Comparison of ENCODE assay signal across 8 cellular contexts in the genomic region with DNA sequence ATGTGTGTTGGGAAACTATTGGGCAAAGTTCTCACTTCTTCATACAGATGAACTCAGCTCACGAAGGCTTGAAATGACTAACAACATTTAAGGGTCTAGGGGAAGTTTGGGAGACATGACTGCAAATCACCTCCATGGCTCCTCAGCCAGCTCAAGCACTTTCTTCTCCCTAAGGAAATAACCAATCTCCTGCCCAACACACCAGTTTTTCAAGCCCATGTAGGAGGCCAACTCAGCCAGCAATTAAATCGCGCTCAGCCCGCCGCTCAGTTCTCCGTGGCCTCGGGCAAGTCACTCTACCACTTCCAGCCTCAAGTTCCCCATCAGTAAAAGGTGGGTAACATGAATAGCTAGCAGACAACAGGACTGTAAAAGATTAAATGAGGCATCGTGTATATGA. TPM values are rescaled to one million over a fixed set of nuclear protein-coding genes. Genes with fewer than 3 reads are reported as not detected.
A peak's percentile ranks its signal among the peaks of the same experiment; 100 is the strongest.
DNase-seq lines count a peak whose midpoint lies in the region; ATAC-seq and TF ChIP-seq lines count a peak whose summit lies in the region.

No MANE protein-coding gene starts in this region.

- peak; percentile 73 for DNase-seq in activated CD8-positive, alpha-beta memory T cell treated with anti-CD3 and anti-CD28 coated beads, Interleukin-2, amount 50 U/mL, for 48 hours
- no peak for DNase-seq in activated CD8-positive, alpha-beta memory T cell treated with anti-CD3 and anti-CD28 coated beads for 24 hours
- DNase-seq in RKO (ENCODE audit: low spot score) (peak; percentile 62), endothelial cell (ENCODE audit: low spot score) (no peak), osteoblast (ENCODE audit: insufficient read length, low spot score, missing footprints) (peak; percentile 62), mesenteric fat pad (ENCODE audit: low spot score) (no peak)

- H3K4me3 ChIP-seq in osteoblast (ENCODE audit: insufficient read depth, low read length), result peak overlapping the region; percentile 83

- peaks cover 42% of the 10 kb centered on the region for H4K20me1 ChIP-seq in osteoblast (ENCODE audit: insufficient read depth, low read length)

- H2AFZ ChIP-seq in osteoblast (ENCODE audit: low read length), result peak overlapping the region; percentile 76

- no peaks in the 10 kb centered on the region for H3K9me3 ChIP-seq in osteoblast (ENCODE audit: low read depth, low read length)

- peaks cover 14% of the 10 kb centered on the region for H3K36me3 ChIP-seq in osteoblast (ENCODE audit: insufficient read depth, low read length)

- peak overlapping the region; percentile 100 for H3K27ac ChIP-seq in osteoblast (ENCODE audit: low read depth, low read length)

- H3K4me1 Mint-ChIP-seq in endothelial cell (ENCODE audit: unreplicated experiment), result peaks cover 41% of the 10 kb centered on the region

- peak overlapping the region; percentile 97 for H3K27ac Mint-ChIP-seq in endothelial cell (ENCODE audit: unreplicated experiment)

- H3K4me3 Mint-ChIP-seq in endothelial cell (ENCODE audit: unreplicated experiment), result peak overlapping the region; percentile 97

- TF ChIP-seq CTCF in endothelial cell (IDR thresholded peaks at IDR 0.05; ENCODE audit: unreplicated experiment) (no peak), osteoblast (IDR thresholded peaks at IDR 0.05; ENCODE audit: extremely low read depth, low read depth, low read length) (no peak)

- peak overlapping the region; percentile 98 for H3K4me2 ChIP-seq in osteoblast (ENCODE audit: insufficient read depth, low read length)

- peaks cover 6% of the 10 kb centered on the region for H3K36me3 Mint-ChIP-seq in endothelial cell (ENCODE audit: low read depth, unreplicated experiment)

- H3K9me3 Mint-ChIP-seq in endothelial cell (ENCODE audit: unreplicated experiment), result no peaks in the 10 kb centered on the region

- H3K4me1 ChIP-seq in osteoblast (ENCODE audit: insufficient read depth, low read length), result peaks cover 50% of the 10 kb centered on the region

- no peaks in the 10 kb centered on the region for H3K27me3 ChIP-seq in osteoblast (ENCODE audit: insufficient read depth, low read length)

- ATAC-seq in HG03460 (IDR thresholded peaks at IDR 0.05; ENCODE audit: unreplicated experiment) (no peak), GM19351 (IDR thresholded peaks at IDR 0.05; ENCODE audit: unreplicated experiment) (no peak)

- peaks cover 51% of the 10 kb centered on the region for H3K79me2 ChIP-seq in osteoblast (ENCODE audit: insufficient read depth, low read length)

- H3K27me3 Mint-ChIP-seq in endothelial cell (ENCODE audit: unreplicated experiment), result peaks cover 21% of the 10 kb centered on the region

RNA-seq across cellular contexts. Expression of a gene that starts 0.8 kb away (rescaled TPM):
- total RNA-seq in endothelial cell (ENCODE audit: unreplicated experiment) (50.0 TPM), osteoblast (21.2 and 22.4 TPM in 2 replicates), mesenteric fat pad (38.2 TPM)

RNA-seq across cellular contexts. Expression of a gene that starts 26.5 kb away (rescaled TPM):
- total RNA-seq in endothelial cell (ENCODE audit: unreplicated experiment) (0.82 TPM), osteoblast (0.72 and 1.2 TPM in 2 replicates), mesenteric fat pad (3.2 TPM)

RNA-seq across cellular contexts. Expression of a gene that starts 35.3 kb away (rescaled TPM):
- total RNA-seq in endothelial cell (ENCODE audit: unreplicated experiment), result 125 TPM
- 84.3 and 86.9 TPM in 2 replicates for total RNA-seq in osteoblast
- total RNA-seq in mesenteric fat pad, result 490 TPM

Comparison
In these comparisons a context has a peak if more than half of its experiments do, and no peak if none do; other contexts are left out.
1. DNase-seq: peak in activated CD8-positive, alpha-beta memory T cell treated with anti-CD3 and anti-CD28 coated beads, Interleukin-2, amount 50 U/mL, for 48 hours (single experiment), RKO (single experiment) and osteoblast (single experiment); none in activated CD8-positive, alpha-beta memory T cell treated with anti-CD3 and anti-CD28 coated beads for 24 hours (single experiment), endothelial cell (single experiment) and mesenteric fat pad (single experiment).